Comparison of ENCODE assay signal across 8 cellular contexts in the genomic region with DNA sequence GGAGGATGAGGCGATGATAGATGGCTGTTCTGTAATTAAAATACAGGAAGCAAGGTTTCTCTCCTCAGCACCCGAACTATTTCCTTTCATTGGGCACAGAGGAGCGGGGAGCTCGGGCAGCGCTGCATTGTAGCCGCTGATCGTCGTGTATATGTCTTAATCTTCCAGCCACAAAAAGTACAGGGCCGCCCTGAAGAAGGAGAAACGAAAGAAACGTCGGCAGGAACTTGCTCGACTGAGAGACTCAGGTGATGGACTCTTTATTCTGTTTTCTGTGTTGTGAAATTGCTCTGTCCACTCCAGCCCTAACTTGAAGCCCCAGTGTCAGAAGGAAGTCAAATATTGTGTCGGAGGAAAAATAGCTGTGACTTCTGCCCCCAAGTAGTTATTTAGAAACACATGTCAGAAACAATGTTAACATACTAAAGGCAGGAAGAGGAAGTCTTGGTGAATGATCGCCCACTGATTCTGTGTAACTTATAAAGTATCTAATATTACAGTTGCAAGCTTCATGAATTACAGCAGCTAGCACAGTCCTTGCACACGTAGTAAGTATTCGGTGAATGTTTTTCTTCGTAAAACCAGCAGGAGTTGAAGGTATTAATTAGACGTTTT. TPM values are rescaled to one million over a fixed set of nuclear protein-coding genes. Genes with fewer than 3 reads are reported as not detected.
DNase-seq lines count a peak whose midpoint lies in the region; ATAC-seq, FAIRE-seq and TF ChIP-seq lines count a peak whose summit lies in the region.

No MANE protein-coding gene starts in this region.

- peaks cover 19% of the 10 kb centered on the region for H3K4me1 Mint-ChIP-seq in activated CD4-positive, alpha-beta T cell treated with anti-CD3 and anti-CD28 coated beads for 36 hours

- no peaks in the 10 kb centered on the region for H3K27me3 Mint-ChIP-seq in activated CD4-positive, alpha-beta T cell treated with anti-CD3 and anti-CD28 coated beads for 36 hours

- peak overlapping the region; percentile 43 to 75 for H3K9ac ChIP-seq in kidney (ENCODE audit: low read length in 2 of 2)

- 4% methylated on average over 19 of the region's 19 CpGs for WGBS in thymus

- FAIRE-seq in GM19239 (lab: Jason Lieb, UNC) (peak; percentile 78), kidney (lab: Jason Lieb, UNC) (no peak)

- H3K36me3 ChIP-seq in kidney (ENCODE audit: control insufficient read depth in 1 of 2, insufficient read depth in 2 of 2, low read length in 2 of 2): no peaks in the 10 kb centered on the region
- H3K36me3 ChIP-seq in thymus (ENCODE audit: control insufficient read depth, insufficient read depth): no peaks in the 10 kb centered on the region

- peak overlapping the region; percentile 58 for H3K4me3 ChIP-seq in AG09309 (ENCODE audit: control insufficient read depth, low read depth, low read length)
- H3K4me3 ChIP-seq in kidney (ENCODE audit: low read length in 2 of 2): peak overlapping the region; percentile 79 to 89
- peak overlapping the region; percentile 69 for H3K4me3 ChIP-seq in thymus (ENCODE audit: low read length)

- H3K36me3 Mint-ChIP-seq in activated CD4-positive, alpha-beta T cell treated with anti-CD3 and anti-CD28 coated beads for 36 hours (ENCODE audit: low read depth): peaks cover 9% of the 10 kb centered on the region

- peak; percentile 6 for ATAC-seq in HG03457 (IDR thresholded peaks at IDR 0.05; ENCODE audit: unreplicated experiment)
- no peak for ATAC-seq in activated CD4-positive, alpha-beta T cell treated with anti-CD3 and anti-CD28 coated beads for 36 hours

- intact Hi-C loops in kidney (cut with DNase I): no loop called here
- intact Hi-C loops in activated CD4-positive, alpha-beta T cell treated with anti-CD3 and anti-CD28 coated beads for 36 hours (cut with DNase I, micrococcal nuclease): loop anchor here (1.0 to 5.0 kb wide), 7 partner anchors 26 to 928 kb away; a partner anchor contains a TSS

- no peak overlapping the region for H3K4me3 Mint-ChIP-seq in activated CD4-positive, alpha-beta T cell treated with anti-CD3 and anti-CD28 coated beads for 36 hours

- peaks cover 0 to 2% of the 10 kb centered on the region in 2 donors for H3K4me1 ChIP-seq in kidney (ENCODE audit: control insufficient read depth in 1 of 2, insufficient read depth in 1 of 2, low read depth in 1 of 2, low read length in 2 of 2)
- no peaks in the 10 kb centered on the region for H3K4me1 ChIP-seq in thymus (ENCODE audit: control insufficient read depth, insufficient read depth, low read length)

- H3K27ac Mint-ChIP-seq in activated CD4-positive, alpha-beta T cell treated with anti-CD3 and anti-CD28 coated beads for 36 hours: no peak overlapping the region

- no peak for DNase-seq in AG09309 (ENCODE audit: low read depth)
- no peak for DNase-seq in GM19239 (ENCODE audit: insufficient read length, low spot score)
- DNase-seq in kidney: no peak
- DNase-seq in NCI-H1048 (lab: John Stamatoyannopoulos, UW): no peak
- no peak for DNase-seq in activated CD4-positive, alpha-beta T cell treated with anti-CD3 and anti-CD28 coated beads for 36 hours

- H3K9me3 ChIP-seq in kidney (ENCODE audit: control insufficient read depth in 1 of 2, low read length in 2 of 2) (no peaks in the 10 kb centered on the region), thymus (ENCODE audit: control insufficient read depth) (no peaks in the 10 kb centered on the region)

- no peaks in the 10 kb centered on the region for H3K9me3 Mint-ChIP-seq in activated CD4-positive, alpha-beta T cell treated with anti-CD3 and anti-CD28 coated beads for 36 hours (ENCODE audit: low read depth)

- TF ChIP-seq CTCF in AG09309 (IDR thresholded peaks at IDR 0.05; ENCODE audit: control insufficient read depth, insufficient read depth, low read depth, low read length, missing control alignments) (no peak), kidney (IDR thresholded peaks at IDR 0.05; ENCODE audit: borderline replicate concordance, extremely low read depth, insufficient read depth) (no peak)

- POLR2A ChIA-PET in activated CD4-positive, alpha-beta T cell treated with anti-CD3 and anti-CD28 coated beads for 36 hours (lab: Charles Lee): interaction anchor here (0.6 to 2.1 kb wide), 4 partner anchors 52 to 116 kb away, joined by 3 to 7 read pairs (median 4); a partner anchor contains a TSS

- H3K27ac ChIP-seq in angular gyrus (ENCODE audit: low read depth, low read length) (peak overlapping the region; percentile 75), kidney (ENCODE audit: low read depth in 2 of 2, low read length in 2 of 2) (peak overlapping the region; percentile 65 to 71), thymus (ENCODE audit: low read depth) (peak overlapping the region; percentile 92)

- no peaks in the 10 kb centered on the region for H3K27me3 ChIP-seq in thymus (ENCODE audit: control insufficient read depth, insufficient read depth)

- CTCF ChIA-PET in activated CD4-positive, alpha-beta T cell treated with anti-CD3 and anti-CD28 coated beads for 36 hours (lab: Charles Lee): interaction anchor here (0.7 kb wide), 1 partner anchor 184 kb away, joined by 3 read pairs; no protein-coding TSS in a partner anchor

RNA-seq across cellular contexts. Expression of a gene that starts 0.6 kb away (rescaled TPM):
- total RNA-seq in kidney: 15.6 TPM
- polyA plus RNA-seq in kidney (ENCODE audit: insufficient read depth, low read depth, low replicate concordance) (12.8 TPM), thymus (30.0 TPM)
- 10 to 100 TPM; 12.4 TPM for total RNA-seq in activated CD4-positive, alpha-beta T cell treated with anti-CD3 and anti-CD28 coated beads for 36 hours

RNA-seq across cellular contexts. Expression of a gene that starts 52.8 kb away (rescaled TPM):
- 18.2 TPM for total RNA-seq in kidney
- polyA plus RNA-seq in kidney (ENCODE audit: insufficient read depth, low read depth, low replicate concordance) (1.9 TPM), thymus (2.9 TPM)
- 10 to 100 TPM; 13.3 to 17.7 TPM for total RNA-seq in activated CD4-positive, alpha-beta T cell treated with anti-CD3 and anti-CD28 coated beads for 36 hours
